27 cellular contexts compared by ENCODE assay signal in genomic region chr6:69456086-69456485, GRCh38.
DNase-seq lines count a peak whose midpoint lies in the region; ATAC-seq and TF ChIP-seq lines count a peak whose summit lies in the region.
"Had no signal": no experiment of that assay in that cellular context is flagged by ENCODE, and none has a peak within 500 bp of the region (broad histone marks: within the 10 kb centered on the region; RNA-seq: fewer than 3 reads in every experiment).

No MANE protein-coding gene starts in this region.

- ATAC-seq in GM19328 (IDR thresholded peaks at IDR 0.05; ENCODE audit: unreplicated experiment) (no peak), HG03571 (IDR thresholded peaks at IDR 0.05; ENCODE audit: unreplicated experiment) (no peak)
- ATAC-seq: HepG2, T-helper 17 cell had no signal

- H3K27me3 ChIP-seq in layer of hippocampus (ENCODE audit: control insufficient read depth, insufficient read depth, low read length) = no peaks in the 10 kb centered on the region
- no peaks in the 10 kb centered on the region for H3K27me3 ChIP-seq in tibial nerve
- H3K27me3 ChIP-seq: brain microvascular endothelial cell, esophagus squamous epithelium, stomach, upper lobe of left lung had no signal

- no peak for TF ChIP-seq CTCF in tibial nerve (IDR thresholded peaks at IDR 0.05)

- DNase-seq in NCI-H1105 treated with DMSO at 0.1 percent for 48 hours (lab: John Stamatoyannopoulos, UW) (peak; percentile 21), NCI-H1105 (lab: John Stamatoyannopoulos, UW) (no peak), SK-MEL-5 (ENCODE audit: low read depth, low spot score) (peak; percentile 62), tibial nerve (ENCODE audit: low spot score in 2 of 2) (no peak), NCI-H146 (lab: John Stamatoyannopoulos, UW) (no peak)
- DNase-seq: activated CD4-positive, alpha-beta T cell treated with anti-CD3 and anti-CD28 coated beads for 4 hours; activated CD8-positive, alpha-beta memory T cell treated with anti-CD3 and anti-CD28 coated beads for 24 hours; activated T-cell treated with anti-CD3 and anti-CD28 coated beads, Interleukin-2, amount 50 U/mL, for 1 hour; brain microvascular endothelial cell; CD8-positive, alpha-beta memory T cell; DND-41; esophagus squamous epithelium; H9; islet precursor cell; Kasumi-1; NCI-H2171; NCI-H69; nephron progenitor cell; SK-N-SH; stomach; T-helper 17 cell; upper lobe of left lung had no signal

- in situ Hi-C loops in SK-MEL-5 (cut with HindIII; ENCODE audit: low pct_unique_long_range_greater_than_20kb, low sequenced_read_pairs) = no loop called here

- H3K9me3 ChIP-seq in tibial nerve = peaks cover 0 to 14% (median 0%) of the 10 kb centered on the region in 4 donors
- H3K9me3 ChIP-seq: prostate gland, SK-N-SH had no signal

- H3K4me3 ChIP-seq in tibial nerve = no peak overlapping the region
- H3K4me3 ChIP-seq: esophagus squamous epithelium, prostate gland, stomach, upper lobe of left lung had no signal

- H3K27ac ChIP-seq in layer of hippocampus (ENCODE audit: low read depth, low read length) (peak overlapping the region; percentile 66), tibial nerve (peak overlapping the region; percentile 45 to 77 (median 70))
- H3K27ac ChIP-seq: brain microvascular endothelial cell, esophagus squamous epithelium, prostate gland, stomach, upper lobe of left lung had no signal

- TF ChIP-seq EP300 in tibial nerve (IDR thresholded peaks at IDR 0.05) = peak in 1 of 2 donors; percentile 66

- no peak for TF ChIP-seq POLR2A in tibial nerve (IDR thresholded peaks at IDR 0.05)

- H3K4me1 ChIP-seq in tibial nerve = no peaks in the 10 kb centered on the region
- H3K4me1 ChIP-seq: esophagus squamous epithelium, prostate gland, stomach, upper lobe of left lung had no signal

- no peaks in the 10 kb centered on the region for H3K36me3 ChIP-seq in tibial nerve
- H3K36me3 ChIP-seq: brain microvascular endothelial cell, esophagus squamous epithelium, prostate gland, stomach, upper lobe of left lung had no signal

- WGBS in tibial nerve, 2 donors = 43 to 53% methylated on average over 3 of the region's 3 CpGs

Comparison
In these comparisons a context has a peak if more than half of its experiments do, and no peak if none do; other contexts are left out.
1. DNase-seq: peak in NCI-H1105 treated with DMSO at 0.1 percent for 48 hours (single experiment) and SK-MEL-5 (single experiment); none in NCI-H1105 (single experiment), tibial nerve (0 of 2) and NCI-H146 (single experiment).